Comparison of ENCODE assay signal across 1 cellular context in the genomic region with DNA sequence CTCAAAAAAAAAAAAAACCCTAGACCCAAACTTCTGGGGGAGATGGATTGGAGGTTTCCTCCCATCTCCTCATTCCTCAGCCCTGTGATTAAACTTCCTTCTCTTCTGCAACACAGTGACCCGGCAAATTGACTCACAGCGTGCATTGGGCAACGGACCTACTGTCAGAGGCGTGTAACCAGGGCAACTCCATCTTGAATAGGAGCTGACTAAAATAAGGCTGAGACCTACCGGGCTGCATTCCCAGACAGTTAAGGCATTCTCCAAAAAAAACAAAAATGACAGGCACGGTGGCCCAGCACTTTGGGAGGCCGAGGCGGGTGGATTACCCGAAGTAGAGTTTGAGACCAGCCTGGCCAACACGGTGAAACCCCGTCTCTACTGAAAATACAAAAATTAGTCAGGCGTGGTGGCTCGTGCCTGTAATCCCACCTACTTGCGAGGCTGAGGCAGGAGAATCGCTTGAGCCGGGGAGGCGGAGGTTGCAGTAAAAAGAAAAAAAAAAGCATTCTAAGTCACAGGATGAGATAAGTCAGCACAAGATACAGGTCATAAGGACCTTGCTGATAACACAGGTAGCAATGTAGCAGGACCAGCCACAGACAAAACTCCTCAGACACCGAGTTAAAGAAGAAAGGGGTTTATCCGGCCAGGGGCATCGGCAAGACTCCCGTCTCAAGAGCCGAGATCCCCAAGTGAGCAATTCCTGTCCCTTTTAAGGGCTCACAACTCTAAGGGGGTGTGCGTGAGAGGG.
TF ChIP-seq lines count a peak whose summit lies in the region.

No MANE protein-coding gene starts in this region.

TF ChIP-seq in SK-N-SH treated with all-trans-retinoic acid at 6 μM for 48 hours, 23 proteins besides CTCF, POLR2A, EP300 and RAD21 (continued from another document):
- TF ChIP-seq, protein P1, sequence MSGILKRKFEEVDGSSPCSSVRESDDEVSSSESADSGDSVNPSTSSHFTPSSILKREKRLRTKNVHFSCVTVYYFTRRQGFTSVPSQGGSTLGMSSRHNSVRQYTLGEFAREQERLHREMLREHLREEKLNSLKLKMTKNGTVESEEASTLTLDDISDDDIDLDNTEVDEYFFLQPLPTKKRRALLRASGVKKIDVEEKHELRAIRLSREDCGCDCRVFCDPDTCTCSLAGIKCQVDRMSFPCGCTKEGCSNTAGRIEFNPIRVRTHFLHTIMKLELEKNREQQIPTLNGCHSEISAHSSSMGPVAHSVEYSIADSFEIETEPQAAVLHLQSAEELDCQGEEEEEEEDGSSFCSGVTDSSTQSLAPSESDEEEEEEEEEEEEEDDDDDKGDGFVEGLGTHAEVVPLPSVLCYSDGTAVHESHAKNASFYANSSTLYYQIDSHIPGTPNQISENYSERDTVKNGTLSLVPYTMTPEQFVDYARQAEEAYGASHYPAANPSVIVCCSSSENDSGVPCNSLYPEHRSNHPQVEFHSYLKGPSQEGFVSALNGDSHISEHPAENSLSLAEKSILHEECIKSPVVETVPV (CRISPR knock-in tag; IDR thresholded peaks at IDR 0.05) = no peak
